ENCODE assay signal across 36 cellular contexts in the genomic region with DNA sequence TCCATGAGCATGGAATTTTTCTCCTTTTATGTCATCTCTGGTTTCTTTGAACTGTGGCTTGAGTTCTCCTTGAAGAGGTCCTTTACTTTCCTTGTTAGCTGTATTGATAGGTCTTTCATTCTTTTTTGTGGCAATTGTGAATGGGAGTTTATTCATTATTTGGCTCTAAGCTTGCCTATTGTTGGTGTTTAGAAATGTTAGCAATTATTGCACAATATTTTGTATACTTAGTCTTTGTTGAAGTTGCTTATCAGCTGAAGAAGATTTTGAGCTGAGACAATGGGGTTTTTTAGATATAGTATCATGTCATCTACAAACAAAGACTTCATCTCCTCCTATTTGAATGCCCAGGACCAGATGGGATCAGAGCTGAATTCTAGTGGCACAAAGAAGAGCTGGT.
"Had no signal": no experiment of that assay in that cellular context is flagged by ENCODE, and none has a peak within 500 bp of the region (broad histone marks: within the 10 kb centered on the region; RNA-seq: fewer than 3 reads in every experiment).

No MANE protein-coding gene starts in this region.

- H3K4me3 ChIP-seq: MG63 had no signal

- H3K27me3 ChIP-seq: MG63 had no signal

- H3K9me3 ChIP-seq: MG63 had no signal

- H3K36me3 ChIP-seq: MG63 had no signal

- DNase-seq: Kasumi-1, MG63, MM.1S, MV-4-11, NCI-H1048, NCI-H1092, NCI-H1092 treated with DMSO at 0.1 percent for 48 hours, NCI-H1105, NCI-H1105 treated with DMSO at 0.1 percent for 48 hours, NCI-H1417, NCI-H1417 treated with DMSO at 0.1 percent for 48 hours, NCI-H1436, NCI-H1436 treated with DMSO at 0.1 percent for 48 hours, NCI-H146, NCI-H1694, NCI-H1694 treated with DMSO at 0.1 percent for 48 hours, NCI-H187, NCI-H187 treated with DMSO at 0.1 percent for 48 hours, NCI-H1930, NCI-H2029, NCI-H2029 treated with DMSO at 0.1 percent for 48 hours, NCI-H2081, NCI-H2081 treated with DMSO at 0.1 percent for 48 hours, NCI-H2107, NCI-H2171, NCI-H2171 treated with DMSO at 0.1 percent for 48 hours, NCI-H2227 treated with DMSO at 0.1 percent for 48 hours, NCI-H226, NCI-H345, NCI-H446, NCI-H446 treated with DMSO at 0.1 percent for 48 hours, NCI-H510A, NCI-H510A treated with DMSO at 0.1 percent for 48 hours, NCI-H524, NCI-H524 treated with DMSO at 0.1 percent for 48 hours, NCI-H526 had no signal
